In genomic region chr11:96389604-96390402, GRCh38 we compare ENCODE assay signal across 1 cellular context.
TF ChIP-seq lines count a peak whose summit lies in the region.

Gene CCDC82, minus strand, starts transcription at chr11:96389912. Its CDS starts 5,165 bp downstream, at chr11:96384747.
Gene JRKL, plus strand, starts transcription at chr11:96390013. Its CDS starts 637 bp downstream, at chr11:96390650.

TF ChIP-seq in K562, 482 proteins besides CTCF, POLR2A, EP300 and RAD21 (continued from another document and continues in another):
- TF ChIP-seq YY1 (IDR thresholded peaks at IDR 0.05; ENCODE audit: borderline replicate concordance in 1 of 3, control insufficient read depth in 1 of 3, extremely low read depth in 1 of 3, insufficient read depth in 3 of 3, insufficient read length in 1 of 3, insufficient replicate concordance in 2 of 3, low read depth in 1 of 3, low read length in 2 of 3): peak in 2 of 3 experiments; percentile 28 to 68
- peak; percentile 92 for TF ChIP-seq SUPT5H (IDR thresholded peaks at IDR 0.05)
- no peak for TF ChIP-seq ZFP36 (IDR thresholded peaks at IDR 0.05; ENCODE audit: low read depth, low read length, partially characterized antibody)
- TF ChIP-seq POLR2G (IDR thresholded peaks at IDR 0.05; ENCODE audit: low read depth, low read length): peak; percentile 94
- TF ChIP-seq HDAC3 (IDR thresholded peaks at IDR 0.05; ENCODE audit: borderline replicate concordance, partially characterized antibody): no peak
- TF ChIP-seq CBX1 (IDR thresholded peaks at IDR 0.05; ENCODE audit: low read depth): 0 out of 2 replicates have a peak, but pooled peaks have one; percentile 61
- TF ChIP-seq JUN (IDR thresholded peaks at IDR 0.05; ENCODE audit: borderline replicate concordance, low read depth, low read length): no peak
- TF ChIP-seq JUN (CRISPR knock-in tag; IDR thresholded peaks at IDR 0.05; ENCODE audit: borderline replicate concordance): no peak
- TF ChIP-seq, protein P1, sequence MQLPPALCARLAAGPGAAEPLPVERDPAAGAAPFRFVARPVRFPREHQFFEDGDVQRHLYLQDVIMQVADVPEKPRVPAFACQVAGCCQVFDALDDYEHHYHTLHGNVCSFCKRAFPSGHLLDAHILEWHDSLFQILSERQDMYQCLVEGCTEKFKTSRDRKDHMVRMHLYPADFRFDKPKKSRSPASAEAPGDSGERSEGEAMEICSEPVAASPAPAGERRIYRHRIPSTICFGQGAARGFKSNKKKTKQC (CRISPR knock-in tag; IDR thresholded peaks at IDR 0.05): peak; percentile 56; the same call in 1 of the 2 replicates
- TF ChIP-seq HOMEZ (CRISPR knock-in tag; IDR thresholded peaks at IDR 0.05): no peak
- no peak for TF ChIP-seq BRD9 (IDR thresholded peaks at IDR 0.05; ENCODE audit: low read depth, partially characterized antibody)
- TF ChIP-seq, protein P2, sequence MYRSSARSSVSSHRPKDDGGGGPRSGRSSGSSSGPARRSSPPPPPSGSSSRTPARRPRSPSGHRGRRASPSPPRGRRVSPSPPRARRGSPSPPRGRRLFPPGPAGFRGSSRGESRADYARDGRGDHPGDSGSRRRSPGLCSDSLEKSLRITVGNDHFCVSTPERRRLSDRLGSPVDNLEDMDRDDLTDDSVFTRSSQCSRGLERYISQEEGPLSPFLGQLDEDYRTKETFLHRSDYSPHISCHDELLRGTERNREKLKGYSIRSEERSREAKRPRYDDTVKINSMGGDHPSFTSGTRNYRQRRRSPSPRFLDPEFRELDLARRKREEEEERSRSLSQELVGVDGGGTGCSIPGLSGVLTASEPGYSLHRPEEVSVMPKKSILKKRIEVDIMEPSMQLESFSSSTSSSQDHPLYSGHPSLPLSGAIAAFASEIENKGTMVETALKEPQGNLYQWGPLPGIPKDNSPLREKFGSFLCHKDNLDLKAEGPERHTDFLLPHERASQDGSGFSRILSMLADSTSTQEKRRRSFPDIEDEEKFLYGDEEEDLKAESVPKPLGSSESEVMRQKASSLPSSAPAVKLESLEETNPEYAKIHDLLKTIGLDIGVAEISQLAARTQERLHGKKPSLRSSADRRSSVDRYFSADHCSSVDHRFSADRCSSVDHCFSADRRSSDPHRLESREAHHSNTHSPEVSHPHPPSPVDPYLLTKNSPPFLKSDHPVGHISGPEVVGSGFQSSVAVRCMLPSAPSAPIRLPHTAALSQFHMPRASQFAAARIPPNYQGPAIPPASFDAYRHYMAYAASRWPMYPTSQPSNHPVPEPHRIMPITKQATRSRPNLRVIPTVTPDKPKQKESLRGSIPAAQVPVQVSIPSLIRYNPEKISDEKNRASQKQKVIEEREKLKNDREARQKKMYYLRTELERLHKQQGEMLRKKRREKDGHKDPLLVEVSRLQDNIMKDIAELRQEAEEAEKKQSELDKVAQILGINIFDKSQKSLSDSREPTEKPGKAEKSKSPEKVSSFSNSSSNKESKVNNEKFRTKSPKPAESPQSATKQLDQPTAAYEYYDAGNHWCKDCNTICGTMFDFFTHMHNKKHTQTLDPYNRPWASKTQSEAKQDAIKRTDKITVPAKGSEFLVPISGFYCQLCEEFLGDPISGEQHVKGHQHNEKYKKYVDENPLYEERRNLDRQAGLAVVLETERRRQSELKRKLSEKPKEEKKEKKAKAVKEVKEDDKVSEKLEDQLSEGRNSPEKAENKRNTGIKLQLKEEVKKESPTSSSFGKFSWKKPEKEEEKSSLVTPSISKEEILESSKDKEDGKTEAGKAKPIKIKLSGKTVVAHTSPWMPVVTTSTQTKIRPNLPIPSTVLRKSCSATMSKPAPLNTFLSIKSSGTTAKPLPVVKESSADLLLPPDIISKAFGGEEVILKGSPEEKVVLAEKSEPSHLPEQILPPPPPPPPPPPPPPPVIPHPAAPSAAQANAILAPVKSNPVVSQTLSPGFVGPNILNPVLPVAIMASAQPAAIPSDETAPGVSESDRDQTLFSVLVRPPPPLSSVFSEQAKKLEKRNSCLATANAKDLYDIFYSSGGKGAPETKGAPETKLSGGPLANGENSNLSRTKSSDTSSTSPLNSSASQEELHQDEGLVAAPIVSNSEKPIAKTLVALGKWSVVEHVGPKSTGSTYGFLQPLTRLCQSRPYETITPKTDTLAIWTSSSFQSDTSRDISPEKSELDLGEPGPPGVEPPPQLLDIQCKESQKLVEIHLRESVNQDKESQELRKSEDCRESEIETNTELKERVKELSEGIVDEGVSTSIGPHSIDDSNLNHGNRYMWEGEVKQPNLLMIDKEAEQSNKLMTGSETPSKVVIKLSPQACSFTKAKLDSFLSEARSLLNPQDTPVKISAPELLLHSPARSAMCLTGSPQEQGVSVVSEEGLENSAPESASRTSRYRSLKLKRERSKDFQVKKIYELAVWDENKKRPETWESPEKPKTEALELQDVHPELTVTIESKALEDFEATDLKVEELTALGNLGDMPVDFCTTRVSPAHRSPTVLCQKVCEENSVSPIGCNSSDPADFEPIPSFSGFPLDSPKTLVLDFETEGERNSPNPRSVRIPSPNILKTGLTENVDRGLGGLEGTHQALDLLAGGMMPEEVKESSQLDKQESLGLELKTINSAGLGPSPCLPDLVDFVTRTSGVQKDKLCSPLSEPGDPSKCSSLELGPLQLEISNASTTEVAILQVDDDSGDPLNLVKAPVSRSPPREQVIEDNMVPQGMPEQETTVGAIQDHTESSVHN (IDR thresholded peaks at IDR 0.05; ENCODE audit: borderline replicate concordance in 1 of 2, low read depth in 1 of 2): no peak
- TF ChIP-seq, protein P3, sequence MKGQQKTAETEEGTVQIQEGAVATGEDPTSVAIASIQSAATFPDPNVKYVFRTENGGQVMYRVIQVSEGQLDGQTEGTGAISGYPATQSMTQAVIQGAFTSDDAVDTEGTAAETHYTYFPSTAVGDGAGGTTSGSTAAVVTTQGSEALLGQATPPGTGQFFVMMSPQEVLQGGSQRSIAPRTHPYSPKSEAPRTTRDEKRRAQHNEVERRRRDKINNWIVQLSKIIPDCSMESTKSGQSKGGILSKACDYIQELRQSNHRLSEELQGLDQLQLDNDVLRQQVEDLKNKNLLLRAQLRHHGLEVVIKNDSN (CRISPR knock-in tag; IDR thresholded peaks at IDR 0.05): no peak
- TF ChIP-seq ATF7 (IDR thresholded peaks at IDR 0.05): peak; percentile 25; the same call in 1 of the 2 replicates
- TF ChIP-seq HLTF (IDR thresholded peaks at IDR 0.05): no peak
- no peak for TF ChIP-seq ZNF140 (CRISPR knock-in tag; IDR thresholded peaks at IDR 0.05)
- no peak for TF ChIP-seq ARHGAP35 (IDR thresholded peaks at IDR 0.05; ENCODE audit: partially characterized antibody)
- peak; percentile 83 for TF ChIP-seq KLF1 (tag; IDR thresholded peaks at IDR 0.05)
- TF ChIP-seq NCOA4 (IDR thresholded peaks at IDR 0.05; ENCODE audit: partially characterized antibody): no peak
- TF ChIP-seq ELF2 (CRISPR knock-in tag; IDR thresholded peaks at IDR 0.05): 0 out of 2 replicates have a peak, but pooled peaks have one; percentile 38
- TF ChIP-seq ZNF75A (CRISPR knock-in tag; IDR thresholded peaks at IDR 0.05): no peak
- TF ChIP-seq SNIP1 (IDR thresholded peaks at IDR 0.05; ENCODE audit: low read depth): no peak
- peak; percentile 78; the same call in 1 of the 2 replicates for TF ChIP-seq MYC (IDR thresholded peaks at IDR 0.05; ENCODE audit: low read depth, low read length)
- TF ChIP-seq MYC (CRISPR knock-in tag; IDR thresholded peaks at IDR 0.05; ENCODE audit: borderline replicate concordance, low read depth): no peak
- TF ChIP-seq SMAD4 (CRISPR knock-in tag; conservative IDR thresholded peaks at IDR 0.05): 0 out of 2 replicates have a peak, but pooled peaks have one; percentile 19
- TF ChIP-seq ZBTB7A (IDR thresholded peaks at IDR 0.05; ENCODE audit: borderline replicate concordance, control insufficient read depth, low read depth, low read length): peak; percentile 14; the same call in 1 of the 2 replicates
- peak; percentile 44; the same call in 1 of the 2 replicates for TF ChIP-seq ZEB2 (IDR thresholded peaks at IDR 0.05)
- peak; percentile 47 for TF ChIP-seq CREM (IDR thresholded peaks at IDR 0.05; ENCODE audit: low read depth)
- TF ChIP-seq CREB5 (CRISPR knock-in tag; IDR thresholded peaks at IDR 0.05): no peak
- TF ChIP-seq ZFPM2 (CRISPR knock-in tag; IDR thresholded peaks at IDR 0.05): no peak
- TF ChIP-seq, protein P4, sequence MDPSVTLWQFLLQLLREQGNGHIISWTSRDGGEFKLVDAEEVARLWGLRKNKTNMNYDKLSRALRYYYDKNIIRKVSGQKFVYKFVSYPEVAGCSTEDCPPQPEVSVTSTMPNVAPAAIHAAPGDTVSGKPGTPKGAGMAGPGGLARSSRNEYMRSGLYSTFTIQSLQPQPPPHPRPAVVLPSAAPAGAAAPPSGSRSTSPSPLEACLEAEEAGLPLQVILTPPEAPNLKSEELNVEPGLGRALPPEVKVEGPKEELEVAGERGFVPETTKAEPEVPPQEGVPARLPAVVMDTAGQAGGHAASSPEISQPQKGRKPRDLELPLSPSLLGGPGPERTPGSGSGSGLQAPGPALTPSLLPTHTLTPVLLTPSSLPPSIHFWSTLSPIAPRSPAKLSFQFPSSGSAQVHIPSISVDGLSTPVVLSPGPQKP (CRISPR knock-in tag; IDR thresholded peaks at IDR 0.05): no peak
- no peak; the same call in 1 of the 2 replicates for TF ChIP-seq HDAC2 (IDR thresholded peaks at IDR 0.05)
- peak in 1 of 2 experiments; percentile 27; a peak in 1 of 4 replicates for TF ChIP-seq RCOR1 (IDR thresholded peaks at IDR 0.05; ENCODE audit: borderline replicate concordance in 1 of 2, low read depth in 2 of 2, low read length in 2 of 2)
- TF ChIP-seq DPF2 (IDR thresholded peaks at IDR 0.05): no peak
- TF ChIP-seq POLR2AphosphoS5 (IDR thresholded peaks at IDR 0.05; ENCODE audit: control insufficient read depth, insufficient read depth, low read depth, low read length): peak; percentile 82
- TF ChIP-seq TOE1 (IDR thresholded peaks at IDR 0.05; ENCODE audit: borderline replicate concordance): peak; percentile 63; the same call in 1 of the 2 replicates
- no peak for TF ChIP-seq TOE1 (CRISPR knock-in tag; IDR thresholded peaks at IDR 0.05; ENCODE audit: borderline replicate concordance, low read depth)
- TF ChIP-seq ZNF165 (CRISPR knock-in tag; IDR thresholded peaks at IDR 0.05; ENCODE audit: borderline replicate concordance): no peak
- TF ChIP-seq ZNF280B (CRISPR knock-in tag; IDR thresholded peaks at IDR 0.05): no peak
- peak; percentile 50 for TF ChIP-seq PHF20 (IDR thresholded peaks at IDR 0.05; ENCODE audit: partially characterized antibody)
